1 cellular context compared by ENCODE assay signal in the genomic region with DNA sequence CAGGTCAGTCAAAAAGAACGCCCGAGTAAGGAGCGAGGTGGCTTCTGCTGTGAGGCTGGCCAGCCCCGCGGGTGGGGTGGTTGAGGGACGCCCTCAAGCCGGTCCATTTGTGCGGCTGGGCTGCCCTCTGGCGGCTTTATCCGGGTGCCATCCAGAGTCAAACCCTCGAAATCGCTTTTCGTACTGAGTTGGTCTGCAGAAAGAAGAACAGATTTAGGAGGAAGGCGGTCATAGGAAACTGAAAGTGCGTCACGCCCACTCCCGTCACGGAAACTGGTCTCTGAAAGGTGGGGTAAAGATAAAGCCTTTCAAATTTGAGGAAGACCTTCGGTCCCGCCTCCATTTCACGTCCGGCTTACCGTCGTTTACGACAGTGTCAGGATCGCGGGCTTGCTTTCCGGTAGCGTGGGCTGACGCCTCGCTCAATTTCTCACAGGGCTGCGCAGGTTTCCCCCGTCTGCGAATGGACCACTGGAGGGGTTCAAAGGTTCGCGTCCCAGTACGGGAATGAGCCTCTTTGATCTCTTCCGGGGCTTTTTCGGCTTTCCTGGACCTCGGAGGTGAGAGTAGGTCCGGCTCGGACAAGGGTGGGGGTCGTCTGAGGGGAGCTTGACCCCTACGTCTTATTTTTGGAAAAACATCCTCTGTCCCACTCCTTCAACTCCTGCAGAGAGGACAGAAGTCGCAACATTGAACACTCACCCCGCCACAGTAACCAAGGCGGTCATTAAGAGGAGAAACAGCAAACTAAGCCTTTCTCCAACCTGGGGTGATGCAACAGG.
TF ChIP-seq lines count a peak whose summit lies in the region.

A gene (plus strand): TSS at position 413 of the 782 bp plus-strand sequence. CDS start 95 bp downstream, at position 508.

TF ChIP-seq in GM12878, 131 proteins besides CTCF, POLR2A, EP300 and RAD21 (continued from another document):
- TF ChIP-seq, protein P1, sequence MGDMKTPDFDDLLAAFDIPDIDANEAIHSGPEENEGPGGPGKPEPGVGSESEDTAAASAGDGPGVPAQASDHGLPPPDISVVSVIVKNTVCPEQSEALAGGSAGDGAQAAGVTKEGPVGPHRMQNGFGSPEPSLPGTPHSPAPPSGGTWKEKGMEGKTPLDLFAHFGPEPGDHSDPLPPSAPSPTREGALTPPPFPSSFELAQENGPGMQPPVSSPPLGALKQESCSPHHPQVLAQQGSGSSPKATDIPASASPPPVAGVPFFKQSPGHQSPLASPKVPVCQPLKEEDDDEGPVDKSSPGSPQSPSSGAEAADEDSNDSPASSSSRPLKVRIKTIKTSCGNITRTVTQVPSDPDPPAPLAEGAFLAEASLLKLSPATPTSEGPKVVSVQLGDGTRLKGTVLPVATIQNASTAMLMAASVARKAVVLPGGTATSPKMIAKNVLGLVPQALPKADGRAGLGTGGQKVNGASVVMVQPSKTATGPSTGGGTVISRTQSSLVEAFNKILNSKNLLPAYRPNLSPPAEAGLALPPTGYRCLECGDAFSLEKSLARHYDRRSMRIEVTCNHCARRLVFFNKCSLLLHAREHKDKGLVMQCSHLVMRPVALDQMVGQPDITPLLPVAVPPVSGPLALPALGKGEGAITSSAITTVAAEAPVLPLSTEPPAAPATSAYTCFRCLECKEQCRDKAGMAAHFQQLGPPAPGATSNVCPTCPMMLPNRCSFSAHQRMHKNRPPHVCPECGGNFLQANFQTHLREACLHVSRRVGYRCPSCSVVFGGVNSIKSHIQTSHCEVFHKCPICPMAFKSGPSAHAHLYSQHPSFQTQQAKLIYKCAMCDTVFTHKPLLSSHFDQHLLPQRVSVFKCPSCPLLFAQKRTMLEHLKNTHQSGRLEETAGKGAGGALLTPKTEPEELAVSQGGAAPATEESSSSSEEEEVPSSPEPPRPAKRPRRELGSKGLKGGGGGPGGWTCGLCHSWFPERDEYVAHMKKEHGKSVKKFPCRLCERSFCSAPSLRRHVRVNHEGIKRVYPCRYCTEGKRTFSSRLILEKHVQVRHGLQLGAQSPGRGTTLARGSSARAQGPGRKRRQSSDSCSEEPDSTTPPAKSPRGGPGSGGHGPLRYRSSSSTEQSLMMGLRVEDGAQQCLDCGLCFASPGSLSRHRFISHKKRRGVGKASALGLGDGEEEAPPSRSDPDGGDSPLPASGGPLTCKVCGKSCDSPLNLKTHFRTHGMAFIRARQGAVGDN (IDR thresholded peaks at IDR 0.05) = no peak
- TF ChIP-seq MTA2 (IDR thresholded peaks at IDR 0.05; ENCODE audit: low read depth) (peak; percentile 21; the same call in 1 of the 2 replicates), GATAD2B (conservative IDR thresholded peaks at IDR 0.05; ENCODE audit: low read depth) (peak; percentile 13; the same call in 1 of the 2 replicates), NRF1 (conservative IDR thresholded peaks at IDR 0.05; ENCODE audit: low read depth, low read length) (peak; percentile 49; the same call in 1 of the 2 replicates), POU2F2 (IDR thresholded peaks at IDR 0.05; ENCODE audit: borderline replicate concordance, low read depth, low read length) (0 out of 3 replicates have a peak, but pooled peaks have one; percentile 18), ZZZ3 (IDR thresholded peaks at IDR 0.05; ENCODE audit: control insufficient read depth, insufficient read length, low read depth) (no peak)
- TF ChIP-seq, protein P2, sequence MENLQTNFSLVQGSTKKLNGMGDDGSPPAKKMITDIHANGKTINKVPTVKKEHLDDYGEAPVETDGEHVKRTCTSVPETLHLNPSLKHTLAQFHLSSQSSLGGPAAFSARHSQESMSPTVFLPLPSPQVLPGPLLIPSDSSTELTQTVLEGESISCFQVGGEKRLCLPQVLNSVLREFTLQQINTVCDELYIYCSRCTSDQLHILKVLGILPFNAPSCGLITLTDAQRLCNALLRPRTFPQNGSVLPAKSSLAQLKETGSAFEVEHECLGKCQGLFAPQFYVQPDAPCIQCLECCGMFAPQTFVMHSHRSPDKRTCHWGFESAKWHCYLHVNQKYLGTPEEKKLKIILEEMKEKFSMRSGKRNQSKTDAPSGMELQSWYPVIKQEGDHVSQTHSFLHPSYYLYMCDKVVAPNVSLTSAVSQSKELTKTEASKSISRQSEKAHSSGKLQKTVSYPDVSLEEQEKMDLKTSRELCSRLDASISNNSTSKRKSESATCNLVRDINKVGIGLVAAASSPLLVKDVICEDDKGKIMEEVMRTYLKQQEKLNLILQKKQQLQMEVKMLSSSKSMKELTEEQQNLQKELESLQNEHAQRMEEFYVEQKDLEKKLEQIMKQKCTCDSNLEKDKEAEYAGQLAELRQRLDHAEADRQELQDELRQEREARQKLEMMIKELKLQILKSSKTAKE (IDR thresholded peaks at IDR 0.05; ENCODE audit: low read depth, poor library complexity, severe bottlenecking) = peak; percentile 75
- TF ChIP-seq, protein P3, sequence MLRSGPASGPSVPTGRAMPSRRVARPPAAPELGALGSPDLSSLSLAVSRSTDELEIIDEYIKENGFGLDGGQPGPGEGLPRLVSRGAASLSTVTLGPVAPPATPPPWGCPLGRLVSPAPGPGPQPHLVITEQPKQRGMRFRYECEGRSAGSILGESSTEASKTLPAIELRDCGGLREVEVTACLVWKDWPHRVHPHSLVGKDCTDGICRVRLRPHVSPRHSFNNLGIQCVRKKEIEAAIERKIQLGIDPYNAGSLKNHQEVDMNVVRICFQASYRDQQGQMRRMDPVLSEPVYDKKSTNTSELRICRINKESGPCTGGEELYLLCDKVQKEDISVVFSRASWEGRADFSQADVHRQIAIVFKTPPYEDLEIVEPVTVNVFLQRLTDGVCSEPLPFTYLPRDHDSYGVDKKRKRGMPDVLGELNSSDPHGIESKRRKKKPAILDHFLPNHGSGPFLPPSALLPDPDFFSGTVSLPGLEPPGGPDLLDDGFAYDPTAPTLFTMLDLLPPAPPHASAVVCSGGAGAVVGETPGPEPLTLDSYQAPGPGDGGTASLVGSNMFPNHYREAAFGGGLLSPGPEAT (IDR thresholded peaks at IDR 0.05; ENCODE audit: low read depth) = peak; percentile 99
- TF ChIP-seq, protein P4, sequence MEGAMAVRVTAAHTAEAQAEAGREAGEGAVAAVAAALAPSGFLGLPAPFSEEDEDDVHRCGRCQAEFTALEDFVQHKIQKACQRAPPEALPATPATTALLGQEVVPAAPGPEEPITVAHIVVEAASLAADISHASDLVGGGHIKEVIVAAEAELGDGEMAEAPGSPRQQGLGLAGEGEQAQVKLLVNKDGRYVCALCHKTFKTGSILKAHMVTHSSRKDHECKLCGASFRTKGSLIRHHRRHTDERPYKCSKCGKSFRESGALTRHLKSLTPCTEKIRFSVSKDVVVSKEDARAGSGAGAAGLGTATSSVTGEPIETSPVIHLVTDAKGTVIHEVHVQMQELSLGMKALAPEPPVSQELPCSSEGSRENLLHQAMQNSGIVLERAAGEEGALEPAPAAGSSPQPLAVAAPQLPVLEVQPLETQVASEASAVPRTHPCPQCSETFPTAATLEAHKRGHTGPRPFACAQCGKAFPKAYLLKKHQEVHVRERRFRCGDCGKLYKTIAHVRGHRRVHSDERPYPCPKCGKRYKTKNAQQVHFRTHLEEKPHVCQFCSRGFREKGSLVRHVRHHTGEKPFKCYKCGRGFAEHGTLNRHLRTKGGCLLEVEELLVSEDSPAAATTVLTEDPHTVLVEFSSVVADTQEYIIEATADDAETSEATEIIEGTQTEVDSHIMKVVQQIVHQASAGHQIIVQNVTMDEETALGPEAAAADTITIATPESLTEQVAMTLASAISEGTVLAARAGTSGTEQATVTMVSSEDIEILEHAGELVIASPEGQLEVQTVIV (IDR thresholded peaks at IDR 0.05; ENCODE audit: borderline replicate concordance, partially characterized antibody) = peak; percentile 99
- TF ChIP-seq, protein P5, sequence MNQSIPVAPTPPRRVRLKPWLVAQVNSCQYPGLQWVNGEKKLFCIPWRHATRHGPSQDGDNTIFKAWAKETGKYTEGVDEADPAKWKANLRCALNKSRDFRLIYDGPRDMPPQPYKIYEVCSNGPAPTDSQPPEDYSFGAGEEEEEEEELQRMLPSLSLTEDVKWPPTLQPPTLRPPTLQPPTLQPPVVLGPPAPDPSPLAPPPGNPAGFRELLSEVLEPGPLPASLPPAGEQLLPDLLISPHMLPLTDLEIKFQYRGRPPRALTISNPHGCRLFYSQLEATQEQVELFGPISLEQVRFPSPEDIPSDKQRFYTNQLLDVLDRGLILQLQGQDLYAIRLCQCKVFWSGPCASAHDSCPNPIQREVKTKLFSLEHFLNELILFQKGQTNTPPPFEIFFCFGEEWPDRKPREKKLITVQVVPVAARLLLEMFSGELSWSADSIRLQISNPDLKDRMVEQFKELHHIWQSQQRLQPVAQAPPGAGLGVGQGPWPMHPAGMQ (IDR thresholded peaks at IDR 0.05; ENCODE audit: borderline replicate concordance) = no peak
TF ChIP-seq in GM12878: peak in this region for 62.
